Comparison of ENCODE assay signal across 2 cellular contexts in genomic region chr7:1402110-1402790, GRCh38.
TF ChIP-seq lines count a peak whose summit lies in the region.

No MANE protein-coding gene starts in this region.

TF ChIP-seq in A549, 52 proteins besides CTCF, POLR2A, EP300 and RAD21 (continued from another document):
- TF ChIP-seq HES2 (IDR thresholded peaks at IDR 0.05) = no peak
- TF ChIP-seq CEBPB (IDR thresholded peaks at IDR 0.05) = no peak
- TF ChIP-seq EHF (CRISPR knock-in tag; IDR thresholded peaks at IDR 0.05) = no peak
- no peak for TF ChIP-seq ESRRA (IDR thresholded peaks at IDR 0.05; ENCODE audit: borderline replicate concordance, low read length)
- TF ChIP-seq FOSL2 (IDR thresholded peaks at IDR 0.05) = no peak
- no peak for TF ChIP-seq FOSL2 (CRISPR knock-in tag; IDR thresholded peaks at IDR 0.05)
- no peak for TF ChIP-seq HOXB13 (CRISPR knock-in tag; IDR thresholded peaks at IDR 0.05; ENCODE audit: low read depth)

TF ChIP-seq in GM23338, 12 proteins besides CTCF, POLR2A, EP300 and RAD21:
- TF ChIP-seq REST (IDR thresholded peaks at IDR 0.05; ENCODE audit: unreplicated experiment) (no peak), ZNF331 (CRISPR knock-in tag; IDR thresholded peaks at IDR 0.05; ENCODE audit: low read depth) (peak; percentile 69; the same call in 1 of the 2 replicates)
